In the genomic region with DNA sequence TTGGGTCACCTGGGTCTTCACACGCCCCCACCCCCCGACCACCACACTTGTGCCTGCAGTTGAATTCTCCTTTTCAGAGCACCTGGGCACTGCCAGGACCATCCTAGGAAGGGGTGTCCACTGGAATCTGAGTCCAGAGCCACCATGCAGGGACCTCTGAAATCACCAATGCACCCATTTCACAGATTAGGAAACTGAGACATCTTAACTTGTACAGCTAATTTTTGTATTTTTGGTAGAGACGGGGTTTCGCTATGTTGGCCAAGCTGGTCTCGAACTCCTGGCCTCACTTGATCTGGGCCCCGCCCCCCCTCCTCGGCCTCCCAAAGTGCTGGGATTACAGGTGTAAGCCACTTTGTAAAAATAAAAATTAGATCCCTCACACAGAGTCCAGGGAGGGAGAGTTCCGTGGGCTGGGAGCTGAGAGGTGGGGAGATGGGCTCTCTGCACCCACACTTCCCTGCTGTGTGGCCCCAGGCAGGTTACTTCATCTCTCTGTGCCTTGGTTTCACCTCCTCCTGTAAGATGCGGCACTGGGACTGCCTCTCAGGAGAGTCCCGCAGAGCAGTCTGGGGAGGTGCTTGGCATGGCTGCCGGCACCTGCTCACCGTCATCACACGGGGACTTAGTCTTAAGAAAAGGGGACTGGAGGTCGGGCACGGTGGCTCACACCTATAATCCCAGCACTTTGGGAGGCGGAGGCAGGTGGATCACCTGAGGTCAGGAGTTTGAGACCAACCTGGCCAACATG, we compare ENCODE assay signal across 1 cellular context.
TF ChIP-seq lines count a peak whose summit lies in the region.

No MANE protein-coding gene starts in this region.

TF ChIP-seq in HCT116, 20 proteins besides CTCF, POLR2A, EP300 and RAD21:
- TF ChIP-seq TCF7L2 (IDR thresholded peaks at IDR 0.05; ENCODE audit: borderline replicate concordance, extremely low read depth, insufficient read depth, insufficient read length) (no peak), FOSL1 (IDR thresholded peaks at IDR 0.05; ENCODE audit: low read depth) (no peak), SRF (IDR thresholded peaks at IDR 0.05; ENCODE audit: low read depth) (no peak), YY1 (IDR thresholded peaks at IDR 0.05; ENCODE audit: extremely low read depth, insufficient replicate concordance, low read depth, low read length) (no peak)
